ENCODE assay signal across 12 cellular contexts in genomic region chr1:157274698-157275534, GRCh38.
DNase-seq lines count a peak whose midpoint lies in the region; ATAC-seq and TF ChIP-seq lines count a peak whose summit lies in the region.
"Had no signal": no experiment of that assay in that cellular context is flagged by ENCODE, and none has a peak within 500 bp of the region (broad histone marks: within the 10 kb centered on the region; RNA-seq: fewer than 3 reads in every experiment).

No MANE protein-coding gene starts in this region.

- peaks cover 5% of the 10 kb centered on the region for H3F3A ChIP-seq in smooth muscle cell (ENCODE audit: low read depth)

- H3K27me3 ChIP-seq in SJSA1 (replicated peaks), result no peaks in the 10 kb centered on the region
- no peaks in the 10 kb centered on the region for H3K27me3 ChIP-seq in fibroblast of lung (ENCODE audit: control insufficient read depth, insufficient read depth, low read length)
- no peaks in the 10 kb centered on the region for H3K27me3 ChIP-seq in smooth muscle cell (ENCODE audit: low read depth)
- H3K27me3 ChIP-seq in spleen (replicated peaks in 1 of 7), result peaks cover 0 to 70% (median 8%) of the 10 kb centered on the region in 7 donors

- H3K27ac ChIP-seq in SJSA1 (peak overlapping the region; percentile 91), fibroblast of lung (ENCODE audit: insufficient read depth, low read length) (no peak overlapping the region), smooth muscle cell (ENCODE audit: low read depth) (no peak overlapping the region), spleen (no peak overlapping the region)
- H3K27ac ChIP-seq: prostate gland had no signal

- H3K4me2 ChIP-seq in fibroblast of lung (ENCODE audit: extremely low read depth, insufficient read depth, low read length), result no peak overlapping the region
- peak overlapping the region; percentile 56 for H3K4me2 ChIP-seq in smooth muscle cell

- DNase-seq in GM04503 (ENCODE audit: low read depth), result peak; percentile 25
- peak; percentile 85 to 94 for DNase-seq in SJSA1 (ENCODE audit: low read depth in 1 of 2, low spot score in 2 of 2)
- peak; percentile 6 to 60 for DNase-seq in fibroblast of lung (ENCODE audit: low read depth in 2 of 2)
- no peak for DNase-seq in smooth muscle cell (lab: John Stamatoyannopoulos, UW; ENCODE audit: unreplicated experiment)
- no peak for DNase-seq in NCI-H2081 (lab: John Stamatoyannopoulos, UW)
- no peak for DNase-seq in spleen
- DNase-seq: activated CD8-positive, alpha-beta memory T cell treated with anti-CD3 and anti-CD28 coated beads, Interleukin-2, amount 10 ng/mL, durations not matched to agents 7 days and 5 days; activated naive CD8-positive, alpha-beta T cell treated with anti-CD3 and anti-CD28 coated beads, Interleukin-2, amount 10 ng/mL, durations not matched to agents 7 days and 5 days; NCI-H2171 treated with DMSO at 0.1 percent for 48 hours; T-helper 9 cell had no signal

- H3K4me1 ChIP-seq in SJSA1 (replicated peaks), result peaks cover 79% of the 10 kb centered on the region
- H3K4me1 ChIP-seq in fibroblast of lung (ENCODE audit: control insufficient read depth, extremely low read depth, insufficient read depth, low read length), result no peaks in the 10 kb centered on the region
- peaks cover 17% of the 10 kb centered on the region for H3K4me1 ChIP-seq in smooth muscle cell (ENCODE audit: low read depth)
- H3K4me1 ChIP-seq in spleen, result peaks cover 6 to 20% (median 15%) of the 10 kb centered on the region in 6 donors
- H3K4me1 ChIP-seq: prostate gland had no signal

- H3K9me3 ChIP-seq in SJSA1 (replicated peaks) (peaks cover 13% of the 10 kb centered on the region), fibroblast of lung (ENCODE audit: control insufficient read depth, insufficient read depth, low read depth, low read length) (no peaks in the 10 kb centered on the region), smooth muscle cell (replicated peaks; ENCODE audit: low read depth) (no peaks in the 10 kb centered on the region), spleen (no peaks in the 10 kb centered on the region)
- H3K9me3 ChIP-seq: prostate gland had no signal

- TF ChIP-seq CTCF in fibroblast of lung (conservative IDR thresholded peaks at IDR 0.05 in 1 of 2, IDR thresholded peaks at IDR 0.05 in 1 of 2; ENCODE audit: low read depth in 1 of 2, low read length in 2 of 2), result no peak
- no peak for TF ChIP-seq CTCF in smooth muscle cell (IDR thresholded peaks at IDR 0.05; ENCODE audit: borderline replicate concordance, insufficient read depth, poor library complexity, severe bottlenecking)
- no peak for TF ChIP-seq CTCF in spleen (IDR thresholded peaks at IDR 0.05 in 8 of 11, conservative IDR thresholded peaks at IDR 0.05 in 3 of 11)

- no peaks in the 10 kb centered on the region for H3K79me2 ChIP-seq in fibroblast of lung (ENCODE audit: control insufficient read depth, insufficient read depth, low read length)
- no peaks in the 10 kb centered on the region for H3K79me2 ChIP-seq in smooth muscle cell (ENCODE audit: low read depth)

- WGBS in smooth muscle cell (ENCODE audit: low lambda C conversion rate), result 37% methylated on average over 8 of the region's 8 CpGs
- WGBS in spleen, 5 donors, result 66 to 73% (median 67%) methylated on average over 8 of the region's 8 CpGs

- H3K9ac ChIP-seq in fibroblast of lung (ENCODE audit: insufficient read depth, low read length), result no peak overlapping the region
- no peak overlapping the region for H3K9ac ChIP-seq in smooth muscle cell (ENCODE audit: low read depth)

- H3K36me3 ChIP-seq in SJSA1 (peaks cover 11% of the 10 kb centered on the region), fibroblast of lung (ENCODE audit: control insufficient read depth, insufficient read depth, low read length) (no peaks in the 10 kb centered on the region), smooth muscle cell (ENCODE audit: low read depth) (no peaks in the 10 kb centered on the region), spleen (no peaks in the 10 kb centered on the region)
- H3K36me3 ChIP-seq: prostate gland had no signal

- no peak for ATAC-seq in GM18861 (IDR thresholded peaks at IDR 0.05; ENCODE audit: unreplicated experiment)
- ATAC-seq: activated CD8-positive, alpha-beta memory T cell treated with anti-CD3 and anti-CD28 coated beads, Interleukin-2, amount 10 ng/mL, durations not matched to agents 7 days and 5 days had no signal

- TF ChIP-seq POLR2A in spleen (IDR thresholded peaks at IDR 0.05), result no peak

- intact Hi-C loops in spleen (cut with DNase I; ENCODE audit: low total_unique reads), result no loop called here

- H3K4me3 ChIP-seq in SJSA1, result peak overlapping the region; percentile 29
- no peak overlapping the region for H3K4me3 ChIP-seq in fibroblast of lung (replicated peaks in 1 of 4; ENCODE audit: control extremely low read depth in 1 of 4, insufficient read depth in 1 of 4, low read depth in 3 of 4, low read length in 4 of 4)
- H3K4me3 ChIP-seq in smooth muscle cell, result no peak overlapping the region
- H3K4me3 ChIP-seq in spleen, result no peak overlapping the region
- H3K4me3 ChIP-seq: prostate gland had no signal

- no peak overlapping the region for H2AFZ ChIP-seq in fibroblast of lung (ENCODE audit: low read length)
- H2AFZ ChIP-seq in smooth muscle cell (ENCODE audit: low read depth), result no peak overlapping the region

- H4K20me1 ChIP-seq in fibroblast of lung (ENCODE audit: control insufficient read depth, extremely low read depth, insufficient read depth, low read length) (no peaks in the 10 kb centered on the region), smooth muscle cell (ENCODE audit: low read depth) (no peaks in the 10 kb centered on the region)

Comparison
In these comparisons a context has a peak if more than half of its experiments do, and no peak if none do; other contexts are left out.
1. DNase-seq: peak in GM04503 (single experiment), SJSA1 (2 of 2) and fibroblast of lung (2 of 2); none in smooth muscle cell (single experiment), NCI-H2081 (0 of 2) and spleen (single experiment).